Comparison of ENCODE assay signal across 2 cellular contexts in the genomic region with DNA sequence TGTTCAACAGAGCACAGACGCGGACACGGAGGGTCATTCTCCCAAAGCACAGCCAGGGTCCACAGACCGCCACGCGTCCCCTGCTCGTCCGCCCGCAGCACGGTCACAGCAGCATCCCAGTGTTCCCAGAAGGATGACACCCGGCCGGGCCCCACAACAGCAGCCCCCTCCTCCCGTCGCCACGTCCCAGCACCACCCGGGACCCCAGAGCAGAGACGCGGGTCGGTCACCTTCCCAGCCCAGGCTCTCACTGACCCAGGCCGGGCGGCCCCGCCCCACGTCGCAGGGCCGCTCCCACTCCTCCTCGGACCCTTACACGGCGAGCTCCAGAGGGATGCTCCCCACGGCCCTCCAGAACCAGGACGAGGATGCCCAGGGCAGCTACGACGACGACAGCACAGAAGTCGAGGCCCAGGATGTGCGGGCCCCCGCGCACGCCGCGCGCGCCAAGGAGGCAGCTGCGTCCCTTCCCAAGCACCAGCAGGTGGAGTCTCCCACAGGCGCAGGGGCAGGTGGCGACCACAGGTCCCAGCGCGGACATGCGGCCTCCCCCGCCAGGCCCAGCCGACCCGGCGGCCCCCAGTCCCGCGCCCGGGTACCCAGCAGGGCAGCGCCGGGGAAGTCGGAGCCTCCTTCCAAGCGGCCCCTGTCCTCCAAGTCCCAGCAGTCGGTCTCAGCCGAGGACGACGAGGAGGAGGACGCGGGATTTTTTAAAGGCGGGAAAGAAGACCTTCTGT.
TF ChIP-seq lines count a peak whose summit lies in the region.

No MANE protein-coding gene starts in this region.

TF ChIP-seq in SK-N-SH, 30 proteins besides CTCF, POLR2A, EP300 and RAD21 (continued from another document):
- TF ChIP-seq, protein P1, sequence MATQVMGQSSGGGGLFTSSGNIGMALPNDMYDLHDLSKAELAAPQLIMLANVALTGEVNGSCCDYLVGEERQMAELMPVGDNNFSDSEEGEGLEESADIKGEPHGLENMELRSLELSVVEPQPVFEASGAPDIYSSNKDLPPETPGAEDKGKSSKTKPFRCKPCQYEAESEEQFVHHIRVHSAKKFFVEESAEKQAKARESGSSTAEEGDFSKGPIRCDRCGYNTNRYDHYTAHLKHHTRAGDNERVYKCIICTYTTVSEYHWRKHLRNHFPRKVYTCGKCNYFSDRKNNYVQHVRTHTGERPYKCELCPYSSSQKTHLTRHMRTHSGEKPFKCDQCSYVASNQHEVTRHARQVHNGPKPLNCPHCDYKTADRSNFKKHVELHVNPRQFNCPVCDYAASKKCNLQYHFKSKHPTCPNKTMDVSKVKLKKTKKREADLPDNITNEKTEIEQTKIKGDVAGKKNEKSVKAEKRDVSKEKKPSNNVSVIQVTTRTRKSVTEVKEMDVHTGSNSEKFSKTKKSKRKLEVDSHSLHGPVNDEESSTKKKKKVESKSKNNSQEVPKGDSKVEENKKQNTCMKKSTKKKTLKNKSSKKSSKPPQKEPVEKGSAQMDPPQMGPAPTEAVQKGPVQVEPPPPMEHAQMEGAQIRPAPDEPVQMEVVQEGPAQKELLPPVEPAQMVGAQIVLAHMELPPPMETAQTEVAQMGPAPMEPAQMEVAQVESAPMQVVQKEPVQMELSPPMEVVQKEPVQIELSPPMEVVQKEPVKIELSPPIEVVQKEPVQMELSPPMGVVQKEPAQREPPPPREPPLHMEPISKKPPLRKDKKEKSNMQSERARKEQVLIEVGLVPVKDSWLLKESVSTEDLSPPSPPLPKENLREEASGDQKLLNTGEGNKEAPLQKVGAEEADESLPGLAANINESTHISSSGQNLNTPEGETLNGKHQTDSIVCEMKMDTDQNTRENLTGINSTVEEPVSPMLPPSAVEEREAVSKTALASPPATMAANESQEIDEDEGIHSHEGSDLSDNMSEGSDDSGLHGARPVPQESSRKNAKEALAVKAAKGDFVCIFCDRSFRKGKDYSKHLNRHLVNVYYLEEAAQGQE (IDR thresholded peaks at IDR 0.05; ENCODE audit: low read depth, low read length) = no peak
- no peak for TF ChIP-seq SIN3A (IDR thresholded peaks at IDR 0.05; ENCODE audit: borderline replicate concordance, low read depth, low read length)
- no peak for TF ChIP-seq GATA2 (CRISPR knock-in tag; IDR thresholded peaks at IDR 0.05)
- no peak for TF ChIP-seq RCOR1 (IDR thresholded peaks at IDR 0.05; ENCODE audit: low read length)
- no peak for TF ChIP-seq FOSL2 (IDR thresholded peaks at IDR 0.05; ENCODE audit: borderline replicate concordance, low read depth)
- TF ChIP-seq MAX (IDR thresholded peaks at IDR 0.05; ENCODE audit: low read depth) = no peak
- no peak for TF ChIP-seq FOXJ3 (CRISPR knock-in tag; IDR thresholded peaks at IDR 0.05)
- no peak for TF ChIP-seq TAF1 (IDR thresholded peaks at IDR 0.05; ENCODE audit: borderline replicate concordance, low read depth, low read length)
- TF ChIP-seq MXI1 (IDR thresholded peaks at IDR 0.05; ENCODE audit: low read depth, low read length) = no peak
- TF ChIP-seq TCF12 (IDR thresholded peaks at IDR 0.05) = no peak
- TF ChIP-seq MEF2A (IDR thresholded peaks at IDR 0.05; ENCODE audit: borderline replicate concordance, low read depth) = no peak
- no peak for TF ChIP-seq NFIC (IDR thresholded peaks at IDR 0.05; ENCODE audit: borderline replicate concordance)
- no peak for TF ChIP-seq GABPA (IDR thresholded peaks at IDR 0.05; ENCODE audit: low read depth)
- no peak for TF ChIP-seq RXRA (IDR thresholded peaks at IDR 0.05; ENCODE audit: borderline replicate concordance, low read depth)
- no peak for TF ChIP-seq NRF1 (IDR thresholded peaks at IDR 0.05; ENCODE audit: low read depth, low read length)
- no peak for TF ChIP-seq ZBTB33 (IDR thresholded peaks at IDR 0.05; ENCODE audit: borderline replicate concordance, low read depth)
TF ChIP-seq in SK-N-SH: peak in this region for 0.

TF ChIP-seq in SK-N-SH treated with all-trans-retinoic acid at 6 μM for 48 hours, 23 proteins besides CTCF, POLR2A, EP300 and RAD21 (continued from another document):
- TF ChIP-seq, protein P2, sequence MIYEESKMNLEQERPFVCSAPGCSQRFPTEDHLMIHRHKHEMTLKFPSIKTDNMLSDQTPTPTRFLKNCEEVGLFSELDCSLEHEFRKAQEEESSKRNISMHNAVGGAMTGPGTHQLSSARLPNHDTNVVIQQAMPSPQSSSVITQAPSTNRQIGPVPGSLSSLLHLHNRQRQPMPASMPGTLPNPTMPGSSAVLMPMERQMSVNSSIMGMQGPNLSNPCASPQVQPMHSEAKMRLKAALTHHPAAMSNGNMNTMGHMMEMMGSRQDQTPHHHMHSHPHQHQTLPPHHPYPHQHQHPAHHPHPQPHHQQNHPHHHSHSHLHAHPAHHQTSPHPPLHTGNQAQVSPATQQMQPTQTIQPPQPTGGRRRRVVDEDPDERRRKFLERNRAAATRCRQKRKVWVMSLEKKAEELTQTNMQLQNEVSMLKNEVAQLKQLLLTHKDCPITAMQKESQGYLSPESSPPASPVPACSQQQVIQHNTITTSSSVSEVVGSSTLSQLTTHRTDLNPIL (CRISPR knock-in tag; IDR thresholded peaks at IDR 0.05; ENCODE audit: low read depth) = no peak
- no peak for TF ChIP-seq ISL1 (CRISPR knock-in tag; IDR thresholded peaks at IDR 0.05)
- no peak for TF ChIP-seq TOX (CRISPR knock-in tag; IDR thresholded peaks at IDR 0.05; ENCODE audit: borderline replicate concordance)
- TF ChIP-seq, protein P3, sequence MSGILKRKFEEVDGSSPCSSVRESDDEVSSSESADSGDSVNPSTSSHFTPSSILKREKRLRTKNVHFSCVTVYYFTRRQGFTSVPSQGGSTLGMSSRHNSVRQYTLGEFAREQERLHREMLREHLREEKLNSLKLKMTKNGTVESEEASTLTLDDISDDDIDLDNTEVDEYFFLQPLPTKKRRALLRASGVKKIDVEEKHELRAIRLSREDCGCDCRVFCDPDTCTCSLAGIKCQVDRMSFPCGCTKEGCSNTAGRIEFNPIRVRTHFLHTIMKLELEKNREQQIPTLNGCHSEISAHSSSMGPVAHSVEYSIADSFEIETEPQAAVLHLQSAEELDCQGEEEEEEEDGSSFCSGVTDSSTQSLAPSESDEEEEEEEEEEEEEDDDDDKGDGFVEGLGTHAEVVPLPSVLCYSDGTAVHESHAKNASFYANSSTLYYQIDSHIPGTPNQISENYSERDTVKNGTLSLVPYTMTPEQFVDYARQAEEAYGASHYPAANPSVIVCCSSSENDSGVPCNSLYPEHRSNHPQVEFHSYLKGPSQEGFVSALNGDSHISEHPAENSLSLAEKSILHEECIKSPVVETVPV (CRISPR knock-in tag; IDR thresholded peaks at IDR 0.05) = no peak
TF ChIP-seq in SK-N-SH treated with all-trans-retinoic acid at 6 μM for 48 hours: peak in this region for 0.
